ENCODE assay signal across 9 cellular contexts in genomic region chr17:46154151-46154816, GRCh38. TPM values are rescaled to one million over a fixed set of nuclear protein-coding genes. Genes with fewer than 3 reads are reported as not detected.
DNase-seq lines count a peak whose midpoint lies in the region; ATAC-seq and TF ChIP-seq lines count a peak whose summit lies in the region.
"Had no signal": no experiment of that assay in that cellular context is flagged by ENCODE, and none has a peak within 500 bp of the region (broad histone marks: within the 10 kb centered on the region; RNA-seq: fewer than 3 reads in every experiment).

No MANE protein-coding gene starts in this region.

- peak overlapping the region; percentile 50 for H3K4me3 Mint-ChIP-seq in activated CD8-positive, alpha-beta memory T cell treated with anti-CD3 and anti-CD28 coated beads, Interleukin-2, amount 10 ng/mL, durations not matched to agents 7 days and 5 days

- H3K4me1 Mint-ChIP-seq in activated CD8-positive, alpha-beta memory T cell treated with anti-CD3 and anti-CD28 coated beads, Interleukin-2, amount 10 ng/mL, durations not matched to agents 7 days and 5 days = peaks cover 76% of the 10 kb centered on the region

- peaks cover 58% of the 10 kb centered on the region for H3K4me1 ChIP-seq in testis

- H3K27me3 Mint-ChIP-seq in activated CD8-positive, alpha-beta memory T cell treated with anti-CD3 and anti-CD28 coated beads, Interleukin-2, amount 10 ng/mL, durations not matched to agents 7 days and 5 days = no peaks in the 10 kb centered on the region

- H3K4me3 ChIP-seq in fibroblast of pulmonary artery (replicated peaks; ENCODE audit: low read depth, low read length) = no peak overlapping the region
- H3K4me3 ChIP-seq in testis = no peak overlapping the region

- peaks cover 25% of the 10 kb centered on the region for H3K36me3 Mint-ChIP-seq in activated CD8-positive, alpha-beta memory T cell treated with anti-CD3 and anti-CD28 coated beads, Interleukin-2, amount 10 ng/mL, durations not matched to agents 7 days and 5 days

- intact Hi-C loops in testis (cut with DNase I; ENCODE audit: low total_unique reads) (no loop called here), left ventricle myocardium superior (cut with micrococcal nuclease) (no loop called here)

- no peaks in the 10 kb centered on the region for H3K36me3 ChIP-seq in testis (ENCODE audit: low read depth, missing control alignments)

- WGBS in testis, 2 donors = 73 to 75% methylated on average over 9 of the region's 9 CpGs

- CTCF ChIA-PET in activated CD8-positive, alpha-beta memory T cell treated with anti-CD3 and anti-CD28 coated beads, Interleukin-2, amount 10 ng/mL, durations not matched to agents 7 days and 5 days (lab: Charles Lee) = interaction anchor here (0.7 to 2.4 kb wide), 6 partner anchors 8 to 59 kb away, joined by 3 to 13 read pairs (median 6); no protein-coding TSS in a partner anchor

- ATAC-seq in activated CD8-positive, alpha-beta memory T cell treated with anti-CD3 and anti-CD28 coated beads, Interleukin-2, amount 10 ng/mL, durations not matched to agents 7 days and 5 days = peak; percentile 61
- peak; percentile 7 for ATAC-seq in stimulated activated naive CD8-positive, alpha-beta T cell treated with anti-CD3 and anti-CD28 coated beads, Interleukin-15, Interleukin-2, amounts not matched to agents 100 U/mL and 50 U/mL, for 24 hours
- ATAC-seq in HG02798 (IDR thresholded peaks at IDR 0.05; ENCODE audit: poor library complexity, unreplicated experiment) (no peak), left ventricle myocardium superior (no peak)

- H3K27ac ChIP-seq in testis = no peak overlapping the region

- H3K27ac Mint-ChIP-seq in activated CD8-positive, alpha-beta memory T cell treated with anti-CD3 and anti-CD28 coated beads, Interleukin-2, amount 10 ng/mL, durations not matched to agents 7 days and 5 days = peak overlapping the region; percentile 83

- H3K9me3 ChIP-seq in testis = no peaks in the 10 kb centered on the region

- TF ChIP-seq POLR2A in testis (IDR thresholded peaks at IDR 0.05) = no peak

- DNase-seq in activated CD8-positive, alpha-beta memory T cell treated with anti-CD3 and anti-CD28 coated beads, Interleukin-2, amount 10 ng/mL, durations not matched to agents 7 days and 5 days = peak; percentile 53
- DNase-seq in activated CD8-positive, alpha-beta memory T cell treated with anti-CD3 and anti-CD28 coated beads, Interleukin-2, amount 50 U/mL, for 4 hours = no peak
- DNase-seq in UCSD-AML1 (lab: John Stamatoyannopoulos, UW; ENCODE audit: unreplicated experiment) = peak; percentile 24
- DNase-seq in fibroblast of pulmonary artery (ENCODE audit: low read depth) = peak; percentile 20
- DNase-seq in stimulated activated naive CD8-positive, alpha-beta T cell treated with anti-CD3 and anti-CD28 coated beads, Interleukin-15, Interleukin-2, amounts not matched to agents 100 U/mL and 50 U/mL, for 24 hours = peak; percentile 46
- no peak for DNase-seq in testis
- no peak for DNase-seq in left ventricle myocardium superior
- DNase-seq: NCI-H2171 had no signal

- H3K27me3 ChIP-seq in testis = no peaks in the 10 kb centered on the region

- TF ChIP-seq CTCF in fibroblast of pulmonary artery (IDR thresholded peaks at IDR 0.05; ENCODE audit: low read length, missing control alignments) = no peak
- no peak for TF ChIP-seq CTCF in testis (IDR thresholded peaks at IDR 0.05)

- no peaks in the 10 kb centered on the region for H3K9me3 Mint-ChIP-seq in activated CD8-positive, alpha-beta memory T cell treated with anti-CD3 and anti-CD28 coated beads, Interleukin-2, amount 10 ng/mL, durations not matched to agents 7 days and 5 days (ENCODE audit: low read depth)

RNA-seq across cellular contexts. Expression of gene KANSL1, which starts 38.9 kb away (rescaled TPM):
- 100 to 1,000 TPM in 1 of 2 experiments, 10 to 100 TPM in 1; 85.7 to 132 TPM for total RNA-seq in activated CD8-positive, alpha-beta memory T cell treated with anti-CD3 and anti-CD28 coated beads, Interleukin-2, amount 10 ng/mL, durations not matched to agents 7 days and 5 days
- 100 to 1,000 TPM; 152 to 158 TPM for total RNA-seq in testis
- 70.3 TPM for polyA plus RNA-seq in testis (ENCODE audit: insufficient read depth, low read depth, low replicate concordance)
- total RNA-seq in left ventricle myocardium superior = 26.9 TPM

Comparison
In these comparisons a context has a peak if more than half of its experiments do, and no peak if none do; other contexts are left out.
1. DNase-seq: peak in activated CD8-positive, alpha-beta memory T cell treated with anti-CD3 and anti-CD28 coated beads, Interleukin-2, amount 10 ng/mL, durations not matched to agents 7 days and 5 days (single experiment), UCSD-AML1 (single experiment), fibroblast of pulmonary artery (single experiment) and stimulated activated naive CD8-positive, alpha-beta T cell treated with anti-CD3 and anti-CD28 coated beads, Interleukin-15, Interleukin-2, amounts not matched to agents 100 U/mL and 50 U/mL, for 24 hours (single experiment); none in activated CD8-positive, alpha-beta memory T cell treated with anti-CD3 and anti-CD28 coated beads, Interleukin-2, amount 50 U/mL, for 4 hours (single experiment), testis (single experiment) and left ventricle myocardium superior (single experiment).
2. ATAC-seq: peak in activated CD8-positive, alpha-beta memory T cell treated with anti-CD3 and anti-CD28 coated beads, Interleukin-2, amount 10 ng/mL, durations not matched to agents 7 days and 5 days (single experiment) and stimulated activated naive CD8-positive, alpha-beta T cell treated with anti-CD3 and anti-CD28 coated beads, Interleukin-15, Interleukin-2, amounts not matched to agents 100 U/mL and 50 U/mL, for 24 hours (single experiment); none in HG02798 (single experiment) and left ventricle myocardium superior (single experiment).